ENCODE assay signal across 10 cellular contexts in the genomic region with DNA sequence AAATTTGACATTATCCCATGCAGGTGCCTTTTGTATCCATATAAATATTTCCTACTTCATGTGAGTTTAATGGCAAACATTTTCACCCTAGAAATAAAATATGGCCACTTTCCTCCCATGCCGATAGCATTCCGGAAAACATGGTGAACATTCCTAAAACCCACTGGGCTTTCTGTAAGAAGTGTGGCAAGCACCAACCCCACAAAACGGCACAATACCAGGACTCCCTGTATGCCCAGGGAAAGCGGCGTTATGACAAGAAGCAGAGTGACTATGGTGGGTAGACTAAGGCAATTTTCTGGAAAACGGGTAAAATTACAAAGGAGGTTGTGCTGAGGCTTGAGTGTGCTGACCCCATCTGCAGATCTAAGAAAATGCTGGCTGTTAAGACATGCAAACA. TPM values are rescaled to one million over a fixed set of nuclear protein-coding genes. Genes with fewer than 3 reads are reported as not detected.
DNase-seq lines count a peak whose midpoint lies in the region; ATAC-seq and TF ChIP-seq lines count a peak whose summit lies in the region.
"Had no signal": no experiment of that assay in that cellular context is flagged by ENCODE, and none has a peak within 500 bp of the region (broad histone marks: within the 10 kb centered on the region; RNA-seq: fewer than 3 reads in every experiment).

No MANE protein-coding gene starts in this region.

- H3K4me3 Mint-ChIP-seq in activated T-helper 17 cell treated with anti-CD3 and anti-CD28 coated beads, Interleukin-2, amount 50 U/mL, for 72 hours = peak overlapping the region; percentile 52

- H3K36me3 Mint-ChIP-seq in activated T-helper 17 cell treated with anti-CD3 and anti-CD28 coated beads, Interleukin-2, amount 50 U/mL, for 72 hours (ENCODE audit: low read depth) = peaks cover 65% of the 10 kb centered on the region

- peak; percentile 52 for DNase-seq in GM23248
- peak; percentile 32 for DNase-seq in fibroblast of the aortic adventitia (ENCODE audit: low read depth)
- DNase-seq in DMS 273 (lab: John Stamatoyannopoulos, UW; ENCODE audit: unreplicated experiment) = no peak
- DNase-seq in T1000 (lab: John Stamatoyannopoulos, UW) = no peak
- no peak for DNase-seq in globus pallidus (ENCODE audit: low spot score)
- DNase-seq: GDM1, NCI-H2171 had no signal

- no peak for ATAC-seq in activated T-helper 17 cell treated with anti-CD3 and anti-CD28 coated beads, Interleukin-2, amount 50 U/mL, for 72 hours (replicated peaks)
- ATAC-seq in GM21786 (IDR thresholded peaks at IDR 0.05; ENCODE audit: unreplicated experiment) = no peak

- H3K27me3 Mint-ChIP-seq in activated T-helper 17 cell treated with anti-CD3 and anti-CD28 coated beads, Interleukin-2, amount 50 U/mL, for 72 hours = no peaks in the 10 kb centered on the region

- in situ Hi-C loops in GM23248 (cut with MboI) = no loop called here

- H3K4me2 ChIP-seq in GM23248 (ENCODE audit: unreplicated experiment) = peak overlapping the region; percentile 100

- no peak overlapping the region for H2AFZ ChIP-seq in GM23248

- TF ChIP-seq CTCF in fibroblast of the aortic adventitia (IDR thresholded peaks at IDR 0.05; ENCODE audit: insufficient read depth, low read length) = no peak

- no peaks in the 10 kb centered on the region for H3K9me2 ChIP-seq in GM23248 (ENCODE audit: insufficient read depth)

- H3K27me3 ChIP-seq in GM23248 (replicated peaks; ENCODE audit: insufficient read depth) = no peaks in the 10 kb centered on the region

- H3K27ac ChIP-seq in GM23248 = peak overlapping the region; percentile 100
- H3K27ac ChIP-seq in skin epidermis = peak overlapping the region in 17 of 21 experiments; percentile 52 to 100 (median 98)

- peak overlapping the region; percentile 99 for H3K9ac ChIP-seq in GM23248

- H3K9me3 Mint-ChIP-seq in activated T-helper 17 cell treated with anti-CD3 and anti-CD28 coated beads, Interleukin-2, amount 50 U/mL, for 72 hours = no peaks in the 10 kb centered on the region

- 25 to 29% methylated on average over 6 of the region's 6 CpGs for WGBS in GM23248 (ENCODE audit: low coverage in 1 of 2, low lambda C conversion rate in 2 of 2, missing lambda C conversion rate in 2 of 2), 2 experiments

- peak overlapping the region; percentile 79 for H3K27ac Mint-ChIP-seq in activated T-helper 17 cell treated with anti-CD3 and anti-CD28 coated beads, Interleukin-2, amount 50 U/mL, for 72 hours

- H3K4me1 ChIP-seq in GM23248 (ENCODE audit: insufficient read depth) = peaks cover 82% of the 10 kb centered on the region

- H3K79me2 ChIP-seq in GM23248 (ENCODE audit: insufficient read depth) = peaks cover 99% of the 10 kb centered on the region

- H3K36me3 ChIP-seq in GM23248 (ENCODE audit: low read depth) = peaks cover 59% of the 10 kb centered on the region

- no peaks in the 10 kb centered on the region for H3K9me3 ChIP-seq in GM23248 (ENCODE audit: low read depth)

- H3F3A ChIP-seq in GM23248 (ENCODE audit: insufficient read depth) = peaks cover 93% of the 10 kb centered on the region

- peaks cover 40% of the 10 kb centered on the region for H4K20me1 ChIP-seq in GM23248 (ENCODE audit: insufficient read depth)

- peaks cover 40% of the 10 kb centered on the region for H3K4me1 Mint-ChIP-seq in activated T-helper 17 cell treated with anti-CD3 and anti-CD28 coated beads, Interleukin-2, amount 50 U/mL, for 72 hours

- peak overlapping the region; percentile 95 for H3K4me3 ChIP-seq in GM23248
- H3K4me3 ChIP-seq in fibroblast of the aortic adventitia (ENCODE audit: low read depth, low read length) = peak overlapping the region; percentile 64
- peak overlapping the region in 2 of 7 experiments; percentile 20 to 29 for H3K4me3 ChIP-seq in skin epidermis

RNA-seq across cellular contexts. Expression of a gene that starts 7.6 kb away (rescaled TPM):
- total RNA-seq in GM23248 (2014; rRNA removed; shearing (Covaris generic)) = 4,470 and 4,692 TPM in 2 replicates
- 6,052 and 6,251 TPM in 2 replicates for polyA plus RNA-seq in GM23248 (2016; fragmentation: Nextera tagmentation; extraction: Ambion mirVana)
- 100 to 1,000 TPM; 120 to 420 TPM for total RNA-seq in activated T-helper 17 cell treated with anti-CD3 and anti-CD28 coated beads, Interleukin-2, amount 50 U/mL, for 72 hours
- 2,605 and 3,136 TPM in 2 replicates for total RNA-seq in fibroblast of the aortic adventitia (ENCODE audit: low replicate concordance)

Comparison
In these comparisons a context has a peak if more than half of its experiments do, and no peak if none do; other contexts are left out.
1. DNase-seq: peak in GM23248 (single experiment) and fibroblast of the aortic adventitia (single experiment); none in DMS 273 (single experiment), T1000 (single experiment) and globus pallidus (single experiment).